In genomic region chr4:53421791-53422190, GRCh38 we compare ENCODE assay signal across 28 cellular contexts.
"Had no signal": no experiment of that assay in that cellular context is flagged by ENCODE, and none has a peak within 500 bp of the region (broad histone marks: within the 10 kb centered on the region; RNA-seq: fewer than 3 reads in every experiment).

No MANE protein-coding gene starts in this region.

- FAIRE-seq: keratinocyte had no signal

- H3K27ac ChIP-seq: heart right ventricle, hepatocyte, left lung, lower lobe of right lung, parathyroid adenoma, right atrium auricular region, right lobe of liver, tibial nerve, uterus had no signal

- DNase-seq: heart right ventricle; kidney glomerular epithelial cell; left colon; left lung; lower lobe of right lung; mammary epithelial cell; mesendoderm; naive B cell; right lobe of liver; stimulated activated CD4-positive, alpha-beta T cell treated with anti-CD3 and anti-CD28 coated beads, Interleukin-1b, Interleukin-23, amount 100 ng/mL, for 48 hours; stimulated activated CD4-positive, alpha-beta T cell treated with anti-CD3 and anti-CD28 coated beads, Interleukin-2, amount 100 ng/mL, for 48 hours; stimulated activated CD4-positive, alpha-beta T cell treated with anti-CD3 and anti-CD28 coated beads, Interleukin-4, amount 100 ng/mL, for 4 hours; stimulated activated CD8-positive, alpha-beta memory T cell treated with anti-CD3 and anti-CD28 coated beads, Interleukin-4, amount 100 ng/mL, for 48 hours; stimulated activated naive CD4-positive, alpha-beta T cell treated with Interleukin-2 at 50 U/mL for 16 hours; stimulated activated naive CD8-positive, alpha-beta T cell treated with anti-CD3 and anti-CD28 coated beads, Interleukin-15, amount 100 ng/mL, for 72 hours; substantia nigra; uterus had no signal

- ATAC-seq: heart right ventricle; left colon; left lung; lower lobe of right lung; natural killer cell treated with Interleukin-12 subunit alpha and Interleukin-12 subunit beta and Interleukin-15 and Interleukin-18, amount 100 ng/mL, for 72 hours; right lobe of liver; stimulated activated memory B cell treated with anti-CD40 and anti-IgM and Interleukin-4, amounts not matched to agents 10 μg/mL and 1 μg/mL and 100 μg/mL, for 72 hours; stimulated activated naive CD8-positive, alpha-beta T cell treated with anti-CD3 and anti-CD28 coated beads, Interleukin-15, amount 100 ng/mL, for 72 hours had no signal

- H3K27me3 ChIP-seq: heart right ventricle, hepatocyte, left lung, right atrium auricular region, right lobe of liver, tibial nerve, uterus had no signal

- H3K9me3 ChIP-seq: heart right ventricle, left lung, lower lobe of right lung, right atrium auricular region, right lobe of liver, tibial nerve, uterus had no signal

- H3K27ac Mint-ChIP-seq: mesothelial cell of epicardium; naive B cell; natural killer cell treated with Interleukin-12 subunit alpha and Interleukin-12 subunit beta and Interleukin-15 and Interleukin-18, amount 100 ng/mL, for 72 hours; stimulated activated memory B cell treated with anti-CD40 and anti-IgM and Interleukin-4, amounts not matched to agents 10 μg/mL and 1 μg/mL and 100 μg/mL, for 72 hours; stimulated activated naive CD8-positive, alpha-beta T cell treated with anti-CD3 and anti-CD28 coated beads, Interleukin-15, amount 100 ng/mL, for 72 hours; type B pancreatic cell had no signal

- H3K4me1 ChIP-seq: left lung, lower lobe of right lung, parathyroid adenoma, right lobe of liver, tibial nerve, uterus had no signal

- H3K4me3 Mint-ChIP-seq: mesothelial cell of epicardium; naive B cell; natural killer cell treated with Interleukin-12 subunit alpha and Interleukin-12 subunit beta and Interleukin-15 and Interleukin-18, amount 100 ng/mL, for 72 hours; stimulated activated memory B cell treated with anti-CD40 and anti-IgM and Interleukin-4, amounts not matched to agents 10 μg/mL and 1 μg/mL and 100 μg/mL, for 72 hours; stimulated activated naive CD8-positive, alpha-beta T cell treated with anti-CD3 and anti-CD28 coated beads, Interleukin-15, amount 100 ng/mL, for 72 hours; type B pancreatic cell had no signal

- H3K36me3 ChIP-seq: right atrium auricular region, right lobe of liver, uterus had no signal

- H3K27me3 Mint-ChIP-seq: naive B cell; natural killer cell treated with Interleukin-12 subunit alpha and Interleukin-12 subunit beta and Interleukin-15 and Interleukin-18, amount 100 ng/mL, for 72 hours; progenitor cell of endocrine pancreas; stimulated activated memory B cell treated with anti-CD40 and anti-IgM and Interleukin-4, amounts not matched to agents 10 μg/mL and 1 μg/mL and 100 μg/mL, for 72 hours; stimulated activated naive CD8-positive, alpha-beta T cell treated with anti-CD3 and anti-CD28 coated beads, Interleukin-15, amount 100 ng/mL, for 72 hours; type B pancreatic cell had no signal

- H3K4me3 ChIP-seq: heart right ventricle, hepatocyte, left lung, lower lobe of right lung, right atrium auricular region, right lobe of liver, smooth muscle cell, tibial nerve, uterus had no signal

- H3K9me3 Mint-ChIP-seq: mesothelial cell of epicardium; naive B cell; natural killer cell treated with Interleukin-12 subunit alpha and Interleukin-12 subunit beta and Interleukin-15 and Interleukin-18, amount 100 ng/mL, for 72 hours; stimulated activated memory B cell treated with anti-CD40 and anti-IgM and Interleukin-4, amounts not matched to agents 10 μg/mL and 1 μg/mL and 100 μg/mL, for 72 hours; stimulated activated naive CD8-positive, alpha-beta T cell treated with anti-CD3 and anti-CD28 coated beads, Interleukin-15, amount 100 ng/mL, for 72 hours; type B pancreatic cell had no signal
